1 cellular context compared by ENCODE assay signal in the genomic region with DNA sequence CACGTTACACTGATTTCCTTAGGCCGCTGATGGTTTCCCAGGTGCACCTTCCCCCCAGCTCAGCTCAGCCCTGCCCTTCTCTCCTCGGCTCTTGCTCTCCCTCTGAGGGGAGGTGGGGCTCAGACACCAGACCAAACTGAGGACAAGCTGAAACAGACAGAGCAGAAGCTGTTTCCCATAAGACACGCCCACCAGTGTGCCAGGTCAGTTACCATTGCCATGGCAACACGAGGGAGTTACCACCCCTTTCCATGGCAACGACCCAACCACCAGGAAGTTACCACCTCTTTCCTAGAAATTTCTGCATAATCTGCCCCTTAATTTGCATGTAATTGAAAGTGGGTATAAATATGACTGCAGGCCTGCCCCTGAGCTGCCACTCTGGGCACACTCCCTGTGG.
TF ChIP-seq lines count a peak whose summit lies in the region.

No MANE protein-coding gene starts in this region.

TF ChIP-seq in WTC11, 78 proteins besides CTCF, POLR2A, EP300 and RAD21 (continued from another document):
- TF ChIP-seq, protein P1, sequence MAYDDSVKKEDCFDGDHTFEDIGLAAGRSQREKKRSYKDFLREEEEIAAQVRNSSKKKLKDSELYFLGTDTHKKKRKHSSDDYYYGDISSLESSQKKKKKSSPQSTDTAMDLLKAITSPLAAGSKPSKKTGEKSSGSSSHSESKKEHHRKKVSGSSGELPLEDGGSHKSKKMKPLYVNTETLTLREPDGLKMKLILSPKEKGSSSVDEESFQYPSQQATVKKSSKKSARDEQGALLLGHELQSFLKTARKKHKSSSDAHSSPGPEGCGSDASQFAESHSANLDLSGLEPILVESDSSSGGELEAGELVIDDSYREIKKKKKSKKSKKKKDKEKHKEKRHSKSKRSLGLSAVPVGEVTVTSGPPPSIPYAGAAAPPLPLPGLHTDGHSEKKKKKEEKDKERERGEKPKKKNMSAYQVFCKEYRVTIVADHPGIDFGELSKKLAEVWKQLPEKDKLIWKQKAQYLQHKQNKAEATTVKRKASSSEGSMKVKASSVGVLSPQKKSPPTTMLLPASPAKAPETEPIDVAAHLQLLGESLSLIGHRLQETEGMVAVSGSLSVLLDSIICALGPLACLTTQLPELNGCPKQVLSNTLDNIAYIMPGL (CRISPR knock-in tag; IDR thresholded peaks at IDR 0.05): no peak
